In genomic region chr11:1719781-1720180, GRCh38 we compare ENCODE assay signal across 1 cellular context.
TF ChIP-seq lines count a peak whose summit lies in the region.

No MANE protein-coding gene starts in this region.

TF ChIP-seq in HepG2, 621 proteins besides CTCF, POLR2A, EP300 and RAD21:
- peak; percentile 77 for TF ChIP-seq ZBTB40 (IDR thresholded peaks at IDR 0.05)
- TF ChIP-seq ZBTB40 (CRISPR knock-in tag; IDR thresholded peaks at IDR 0.05): no peak
- TF ChIP-seq PRDM4 (CRISPR knock-in tag; IDR thresholded peaks at IDR 0.05; ENCODE audit: borderline replicate concordance): no peak
- no peak for TF ChIP-seq HDAC6 (IDR thresholded peaks at IDR 0.05; ENCODE audit: low read depth, low read length)
- TF ChIP-seq MIER2 (CRISPR knock-in tag; IDR thresholded peaks at IDR 0.05): no peak
